ENCODE assay signal across 21 cellular contexts in the genomic region with DNA sequence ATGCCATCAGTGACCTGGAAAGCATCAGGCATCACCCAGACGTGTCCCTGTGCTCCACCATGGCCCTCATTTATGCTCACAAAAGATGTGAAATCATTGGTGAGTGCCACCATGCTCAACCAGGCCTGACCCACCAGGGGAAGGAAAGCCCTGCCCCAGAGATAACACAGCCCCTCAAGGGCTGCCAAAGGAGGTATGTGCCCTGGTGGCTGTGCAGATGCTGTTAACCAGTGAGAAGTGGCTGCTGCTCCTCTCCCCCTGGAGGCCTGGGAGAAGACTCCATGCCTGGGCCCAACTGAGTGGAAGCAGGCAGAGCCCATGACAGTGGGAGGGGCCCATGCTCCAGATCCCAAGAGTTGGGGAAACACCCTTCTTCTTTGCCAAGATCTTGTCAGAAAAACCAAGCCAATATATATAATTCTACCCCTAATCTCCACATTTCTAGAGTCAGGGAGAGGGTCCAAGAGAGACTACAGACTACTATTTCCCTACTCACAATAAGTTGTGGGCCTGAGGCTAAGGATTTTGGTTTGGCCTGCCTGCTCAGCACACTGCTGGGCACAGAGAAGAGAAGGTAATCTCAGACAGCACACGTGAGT. TPM values are rescaled to one million over a fixed set of nuclear protein-coding genes. Genes with fewer than 3 reads are reported as not detected.
DNase-seq lines count a peak whose midpoint lies in the region; ATAC-seq and TF ChIP-seq lines count a peak whose summit lies in the region.
"Had no signal": no experiment of that assay in that cellular context is flagged by ENCODE, and none has a peak within 500 bp of the region (broad histone marks: within the 10 kb centered on the region; RNA-seq: fewer than 3 reads in every experiment).

No MANE protein-coding gene starts in this region.

- 58 to 62% methylated on average over 2 of the region's 2 CpGs for WGBS in GM23248 (ENCODE audit: low coverage in 1 of 2, low lambda C conversion rate in 2 of 2, missing lambda C conversion rate in 2 of 2), 2 experiments

- H2AFZ ChIP-seq in GM23248: no peak overlapping the region

- H3K27ac Mint-ChIP-seq in activated B cell treated with CpG ODN at 0.5 μM for 24 hours: peak overlapping the region; percentile 91
- H3K27ac Mint-ChIP-seq: CD8-positive, alpha-beta T cell had no signal

- H3K4me3 Mint-ChIP-seq in activated B cell treated with CpG ODN at 0.5 μM for 24 hours: no peak overlapping the region
- H3K4me3 Mint-ChIP-seq: CD8-positive, alpha-beta T cell had no signal

- peak overlapping the region in 8 of 11 experiments; percentile 92 to 100 (median 98); a peak in 16 of 22 replicates for H3K4me2 ChIP-seq in BLaER1 treated with 17β-estradiol and CSF1 and Interleukin-3, amounts not matched to agents 10 nM and 100 nM
- H3K4me2 ChIP-seq in GM23248 (ENCODE audit: unreplicated experiment): no peak overlapping the region

- H4K20me1 ChIP-seq in BLaER1 treated with 17β-estradiol and CSF1 and Interleukin-3, amounts not matched to agents 10 nM and 100 nM: peaks cover 7 to 23% (median 16%) of the 10 kb centered on the region in 11 experiments; a peak in 15 of 22 replicates
- H4K20me1 ChIP-seq in GM23248 (ENCODE audit: insufficient read depth): no peaks in the 10 kb centered on the region

- no peaks in the 10 kb centered on the region for H3K27me3 ChIP-seq in BLaER1 treated with 17β-estradiol and CSF1 and Interleukin-3, amounts not matched to agents 10 nM and 100 nM
- no peaks in the 10 kb centered on the region for H3K27me3 ChIP-seq in GM23248 (replicated peaks; ENCODE audit: insufficient read depth)
- H3K27me3 ChIP-seq: SJCRH30 had no signal

- H3K9me3 Mint-ChIP-seq in activated B cell treated with CpG ODN at 0.5 μM for 24 hours: no peaks in the 10 kb centered on the region
- H3K9me3 Mint-ChIP-seq: CD8-positive, alpha-beta T cell had no signal

- peaks cover 0 to 14% (median 0%) of the 10 kb centered on the region in 11 experiments; a peak in 2 of 22 replicates for H3K36me3 ChIP-seq in BLaER1 treated with 17β-estradiol and CSF1 and Interleukin-3, amounts not matched to agents 10 nM and 100 nM
- no peaks in the 10 kb centered on the region for H3K36me3 ChIP-seq in GM23248 (ENCODE audit: low read depth)
- H3K36me3 ChIP-seq: SJCRH30 had no signal

- no peak for ATAC-seq in activated B cell treated with CpG ODN at 0.5 μM for 24 hours (ENCODE audit: low read depth)
- ATAC-seq in esophagus mucosa: no peak
- no peak for ATAC-seq in HG02852 (IDR thresholded peaks at IDR 0.05; ENCODE audit: unreplicated experiment)
- no peak for ATAC-seq in GM21360 (IDR thresholded peaks at IDR 0.05; ENCODE audit: unreplicated experiment)
- no peak for ATAC-seq in HG02973 (IDR thresholded peaks at IDR 0.05; ENCODE audit: unreplicated experiment)
- ATAC-seq: CD8-positive, alpha-beta T cell; PC-3 had no signal

- no peak overlapping the region for H3K9ac ChIP-seq in BLaER1 treated with 17β-estradiol and CSF1 and Interleukin-3, amounts not matched to agents 10 nM and 100 nM
- no peak overlapping the region for H3K9ac ChIP-seq in GM23248

- in situ Hi-C loops in GM23248 (cut with MboI): no loop called here

- peaks cover 19% of the 10 kb centered on the region for H3K79me2 ChIP-seq in GM23248 (ENCODE audit: insufficient read depth)

- peaks cover 44% of the 10 kb centered on the region for H3K36me3 Mint-ChIP-seq in activated B cell treated with CpG ODN at 0.5 μM for 24 hours (ENCODE audit: low read depth)

- no peaks in the 10 kb centered on the region for H3K9me2 ChIP-seq in GM23248 (ENCODE audit: insufficient read depth)

- H3F3A ChIP-seq in GM23248 (ENCODE audit: insufficient read depth): no peaks in the 10 kb centered on the region

- no peak overlapping the region for H3K4me3 ChIP-seq in BLaER1 treated with 17β-estradiol and CSF1 and Interleukin-3, amounts not matched to agents 10 nM and 100 nM
- no peak overlapping the region for H3K4me3 ChIP-seq in GM23248
- H3K4me3 ChIP-seq: SJCRH30 had no signal

- DNase-seq in GM23248 (peak; percentile 28), activated B cell treated with CpG ODN at 0.5 μM for 24 hours (no peak), islet precursor cell (peak; percentile 67)
- DNase-seq: DMS79 treated with DMSO at 0.1 percent for 48 hours, GF-D8, MV-4-11, NCI-H1417, NCI-H1930, NCI-H2171 treated with DMSO at 0.1 percent for 48 hours, NCI-H446 treated with DMSO at 0.1 percent for 48 hours, PC-3, SJCRH30 had no signal

- TF ChIP-seq CTCF in activated B cell treated with CpG ODN at 0.5 μM for 24 hours (IDR thresholded peaks at IDR 0.05): no peak

- H3K9me3 ChIP-seq in BLaER1 treated with 17β-estradiol and CSF1 and Interleukin-3, amounts not matched to agents 10 nM and 100 nM (replicated peaks in 1 of 11): no peaks in the 10 kb centered on the region
- H3K9me3 ChIP-seq in GM23248 (ENCODE audit: low read depth): no peaks in the 10 kb centered on the region
- H3K9me3 ChIP-seq: SJCRH30 had no signal

- H3K27me3 Mint-ChIP-seq in activated B cell treated with CpG ODN at 0.5 μM for 24 hours: no peaks in the 10 kb centered on the region

- peak overlapping the region in 1 of 11 experiments; percentile 32; a peak in 1 of 22 replicates for H3K27ac ChIP-seq in BLaER1 treated with 17β-estradiol and CSF1 and Interleukin-3, amounts not matched to agents 10 nM and 100 nM
- no peak overlapping the region for H3K27ac ChIP-seq in GM23248
- H3K27ac ChIP-seq: RWPE1, SJCRH30 had no signal

- H3K4me1 Mint-ChIP-seq in activated B cell treated with CpG ODN at 0.5 μM for 24 hours: peaks cover 43% of the 10 kb centered on the region

- intact Hi-C loops in activated B cell treated with CpG ODN at 0.5 μM for 24 hours (cut with micrococcal nuclease): no loop called here

- H3K4me1 ChIP-seq in BLaER1 treated with 17β-estradiol and CSF1 and Interleukin-3, amounts not matched to agents 10 nM and 100 nM: peaks cover 32 to 57% (median 54%) of the 10 kb centered on the region in 10 experiments
- H3K4me1 ChIP-seq in GM23248 (ENCODE audit: insufficient read depth): peaks cover 10% of the 10 kb centered on the region; the same call in 1 of the 2 replicates

- CTCF ChIA-PET in activated B cell treated with CpG ODN at 0.5 μM for 24 hours (lab: Charles Lee): interaction anchor here (1.4 kb wide), 1 partner anchor 9 kb away, joined by 8 read pairs; no protein-coding TSS in a partner anchor

- POLR2A ChIA-PET in activated B cell treated with CpG ODN at 0.5 μM for 24 hours (lab: Charles Lee): interaction anchor here (2.3 kb wide), 1 partner anchor 18 kb away, joined by 9 read pairs; no protein-coding TSS in a partner anchor

RNA-seq across cellular contexts. Expression of a gene that starts 2.7 kb away (rescaled TPM):
- 0.25 and 1.2 TPM in 2 replicates for total RNA-seq in GM23248 (2014; rRNA removed; shearing (Covaris generic))
- polyA plus RNA-seq in GM23248 (2016; fragmentation: Nextera tagmentation; extraction: Ambion mirVana): 0.76 and 0.94 TPM in 2 replicates
- total RNA-seq in activated B cell treated with CpG ODN at 0.5 μM for 24 hours: 11.4 and 15.9 TPM in 2 replicates
- total RNA-seq in esophagus mucosa: 2.3 TPM

RNA-seq across cellular contexts. Expression of a gene that starts 2.7 kb away (rescaled TPM):
- 63.8 and 184 TPM in 2 replicates for total RNA-seq in GM23248 (2014; rRNA removed; shearing (Covaris generic))
- 32.7 and 33.1 TPM in 2 replicates for polyA plus RNA-seq in GM23248 (2016; fragmentation: Nextera tagmentation; extraction: Ambion mirVana)
- total RNA-seq in activated B cell treated with CpG ODN at 0.5 μM for 24 hours (41.6 and 47.8 TPM in 2 replicates), esophagus mucosa (23.5 TPM)

RNA-seq across cellular contexts. Expression of a gene that starts 43.3 kb away (rescaled TPM):
- 22.5 and 23.1 TPM in 2 replicates for total RNA-seq in GM23248 (2014; rRNA removed; shearing (Covaris generic))
- polyA plus RNA-seq in GM23248 (2016; fragmentation: Nextera tagmentation; extraction: Ambion mirVana): 14.2 and 16.4 TPM in 2 replicates
- 17.5 and 18.1 TPM in 2 replicates for total RNA-seq in activated B cell treated with CpG ODN at 0.5 μM for 24 hours
- 15.4 TPM for total RNA-seq in esophagus mucosa

RNA-seq across cellular contexts. Expression of a gene that starts 58.3 kb away (rescaled TPM):
- total RNA-seq in GM23248 (2014; rRNA removed; shearing (Covaris generic)): 25.7 and 30.5 TPM in 2 replicates
- polyA plus RNA-seq in GM23248 (2016; fragmentation: Nextera tagmentation; extraction: Ambion mirVana): 28.9 and 29.7 TPM in 2 replicates
- total RNA-seq in activated B cell treated with CpG ODN at 0.5 μM for 24 hours (47.7 and 48.9 TPM in 2 replicates), esophagus mucosa (17.5 TPM)

RNA-seq across cellular contexts. Expression of a gene that starts 58.4 kb away (rescaled TPM):
- total RNA-seq in GM23248 (2014; rRNA removed; shearing (Covaris generic)): not detected in 2 replicates
- polyA plus RNA-seq in GM23248 (2016; fragmentation: Nextera tagmentation; extraction: Ambion mirVana): not detected in 2 replicates
- total RNA-seq in activated B cell treated with CpG ODN at 0.5 μM for 24 hours: 0.16 and 0.20 TPM in 2 replicates
- total RNA-seq in esophagus mucosa: 0.04 TPM
- total RNA-seq: H4, HT1080, PC-3 had no signal
